11 cellular contexts compared by ENCODE assay signal in genomic region chr2:110725370-110725769, GRCh38. TPM values are rescaled to one million over a fixed set of nuclear protein-coding genes. Genes with fewer than 3 reads are reported as not detected.
"Had no signal": no experiment of that assay in that cellular context is flagged by ENCODE, and none has a peak within 500 bp of the region (broad histone marks: within the 10 kb centered on the region; RNA-seq: fewer than 3 reads in every experiment).

No MANE protein-coding gene starts in this region.

- ATAC-seq: HCT116 had no signal

- H3K36me3 Mint-ChIP-seq: IgD-negative memory B cell had no signal

- H3K4me3 ChIP-seq: GM23248, HAP-1 had no signal

- H3K9me3 ChIP-seq: HAP-1 had no signal

- H3K4me3 Mint-ChIP-seq: HFFc6, IgD-negative memory B cell had no signal

- FAIRE-seq: HepG2 had no signal

- H3K36me3 ChIP-seq: HAP-1 had no signal

- H3K27ac ChIP-seq: GM23248, HL-60 had no signal

- DNase-seq: GM23248, GOT3, H7, HFFc6 had no signal

- H2AFZ ChIP-seq: GM23248 had no signal

- H3K9ac ChIP-seq: GM23248 had no signal

- H3K27ac Mint-ChIP-seq: HFFc6, IgD-negative memory B cell had no signal

RNA-seq across cellular contexts. Expression of gene ACOXL, which starts 7.0 kb away (rescaled TPM):
- total RNA-seq: GM23248, H4, HepG2, HFFc6, HT1080 had no signal
- polyA plus RNA-seq: GM23248, HepG2, IgD-negative memory B cell had no signal
